1 cellular context compared by ENCODE assay signal in the genomic region with DNA sequence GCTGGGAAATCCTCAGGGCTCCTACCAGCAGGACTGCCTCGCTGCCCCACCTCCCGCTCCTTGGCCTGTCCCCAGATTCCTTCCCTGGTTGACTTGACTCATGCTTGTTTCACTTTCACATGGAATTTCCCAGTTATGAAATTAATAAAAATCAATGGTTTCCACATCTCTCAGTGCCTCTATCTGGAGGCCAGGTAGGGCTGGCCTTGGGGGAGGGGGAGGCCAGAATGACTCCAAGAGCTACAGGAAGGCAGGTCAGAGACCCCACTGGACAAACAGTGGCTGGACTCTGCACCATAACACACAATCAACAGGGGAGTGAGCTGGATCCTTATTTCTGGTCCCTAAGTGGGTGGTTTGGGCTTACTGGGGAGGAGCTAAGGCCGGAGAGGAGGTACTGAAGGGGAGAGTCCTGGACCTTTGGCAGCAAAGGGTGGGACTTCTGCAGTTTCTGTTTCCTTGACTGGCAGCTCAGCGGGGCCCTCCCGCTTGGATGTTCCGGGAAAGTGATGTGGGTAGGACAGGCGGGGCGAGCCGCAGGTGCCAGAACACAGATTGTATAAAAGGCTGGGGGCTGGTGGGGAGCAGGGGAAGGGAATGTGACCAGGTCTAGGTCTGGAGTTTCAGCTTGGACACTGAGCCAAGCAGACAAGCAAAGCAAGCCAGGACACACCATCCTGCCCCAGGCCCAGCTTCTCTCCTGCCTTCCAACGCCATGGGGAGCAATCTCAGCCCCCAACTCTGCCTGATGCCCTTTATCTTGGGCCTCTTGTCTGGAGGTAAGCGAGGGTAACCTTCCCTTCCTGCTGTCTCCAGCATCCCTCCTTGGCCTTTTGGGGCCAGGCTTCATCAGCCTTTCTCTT.
TF ChIP-seq lines count a peak whose summit lies in the region.

CFB (plus strand) TSS at position 589 of the 863 bp plus-strand sequence; CDS start at position 716, 127 bp downstream.

TF ChIP-seq in HepG2, 621 proteins besides CTCF, POLR2A, EP300 and RAD21 (continued from another document and continues in another):
- peak; percentile 72; the same call in 1 of the 2 replicates for TF ChIP-seq ZFP91 (CRISPR knock-in tag; IDR thresholded peaks at IDR 0.05; ENCODE audit: borderline replicate concordance)
- peak; percentile 89 for TF ChIP-seq PRPF4 (IDR thresholded peaks at IDR 0.05; ENCODE audit: low read depth, low read length, poor library complexity, severe bottlenecking)
- TF ChIP-seq MYC (CRISPR knock-in tag; IDR thresholded peaks at IDR 0.05; ENCODE audit: borderline replicate concordance), result peak; percentile 70; the same call in 1 of the 2 replicates
- TF ChIP-seq ZBTB21 (CRISPR knock-in tag; IDR thresholded peaks at IDR 0.05), result 0 out of 2 replicates have a peak, but pooled peaks have one; percentile 57
- TF ChIP-seq NR2F6 (IDR thresholded peaks at IDR 0.05), result peak; percentile 94
- peak; percentile 97 for TF ChIP-seq NR2F6 (CRISPR knock-in tag; IDR thresholded peaks at IDR 0.05)
- TF ChIP-seq, protein P1, sequence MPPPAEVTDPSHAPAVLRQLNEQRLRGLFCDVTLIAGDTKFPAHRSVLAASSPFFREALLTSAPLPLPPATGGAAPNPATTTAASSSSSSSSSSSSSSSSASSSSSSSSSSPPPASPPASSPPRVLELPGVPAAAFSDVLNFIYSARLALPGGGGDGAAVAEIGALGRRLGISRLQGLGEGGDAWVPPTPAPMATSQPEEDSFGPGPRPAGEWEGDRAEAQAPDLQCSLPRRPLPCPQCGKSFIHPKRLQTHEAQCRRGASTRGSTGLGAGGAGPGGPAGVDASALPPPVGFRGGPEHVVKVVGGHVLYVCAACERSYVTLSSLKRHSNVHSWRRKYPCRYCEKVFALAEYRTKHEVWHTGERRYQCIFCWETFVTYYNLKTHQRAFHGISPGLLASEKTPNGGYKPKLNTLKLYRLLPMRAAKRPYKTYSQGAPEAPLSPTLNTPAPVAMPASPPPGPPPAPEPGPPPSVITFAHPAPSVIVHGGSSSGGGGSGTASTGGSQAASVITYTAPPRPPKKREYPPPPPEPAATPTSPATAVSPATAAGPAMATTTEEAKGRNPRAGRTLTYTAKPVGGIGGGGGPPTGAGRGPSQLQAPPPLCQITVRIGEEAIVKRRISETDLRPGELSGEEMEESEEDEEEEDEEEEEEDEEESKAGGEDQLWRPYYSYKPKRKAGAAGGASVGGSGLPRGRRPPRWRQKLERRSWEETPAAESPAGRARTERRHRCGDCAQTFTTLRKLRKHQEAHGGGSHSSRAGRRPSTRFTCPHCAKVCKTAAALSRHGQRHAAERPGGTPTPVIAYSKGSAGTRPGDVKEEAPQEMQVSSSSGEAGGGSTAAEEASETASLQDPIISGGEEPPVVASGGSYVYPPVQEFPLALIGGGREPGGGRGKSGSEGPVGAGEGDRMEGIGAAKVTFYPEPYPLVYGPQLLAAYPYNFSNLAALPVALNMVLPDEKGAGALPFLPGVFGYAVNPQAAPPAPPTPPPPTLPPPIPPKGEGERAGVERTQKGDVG (CRISPR knock-in tag; IDR thresholded peaks at IDR 0.05; ENCODE audit: borderline replicate concordance), result peak; percentile 95
- TF ChIP-seq TAF1 (CRISPR knock-in tag; IDR thresholded peaks at IDR 0.05), result peak; percentile 89
- TF ChIP-seq, protein P2, sequence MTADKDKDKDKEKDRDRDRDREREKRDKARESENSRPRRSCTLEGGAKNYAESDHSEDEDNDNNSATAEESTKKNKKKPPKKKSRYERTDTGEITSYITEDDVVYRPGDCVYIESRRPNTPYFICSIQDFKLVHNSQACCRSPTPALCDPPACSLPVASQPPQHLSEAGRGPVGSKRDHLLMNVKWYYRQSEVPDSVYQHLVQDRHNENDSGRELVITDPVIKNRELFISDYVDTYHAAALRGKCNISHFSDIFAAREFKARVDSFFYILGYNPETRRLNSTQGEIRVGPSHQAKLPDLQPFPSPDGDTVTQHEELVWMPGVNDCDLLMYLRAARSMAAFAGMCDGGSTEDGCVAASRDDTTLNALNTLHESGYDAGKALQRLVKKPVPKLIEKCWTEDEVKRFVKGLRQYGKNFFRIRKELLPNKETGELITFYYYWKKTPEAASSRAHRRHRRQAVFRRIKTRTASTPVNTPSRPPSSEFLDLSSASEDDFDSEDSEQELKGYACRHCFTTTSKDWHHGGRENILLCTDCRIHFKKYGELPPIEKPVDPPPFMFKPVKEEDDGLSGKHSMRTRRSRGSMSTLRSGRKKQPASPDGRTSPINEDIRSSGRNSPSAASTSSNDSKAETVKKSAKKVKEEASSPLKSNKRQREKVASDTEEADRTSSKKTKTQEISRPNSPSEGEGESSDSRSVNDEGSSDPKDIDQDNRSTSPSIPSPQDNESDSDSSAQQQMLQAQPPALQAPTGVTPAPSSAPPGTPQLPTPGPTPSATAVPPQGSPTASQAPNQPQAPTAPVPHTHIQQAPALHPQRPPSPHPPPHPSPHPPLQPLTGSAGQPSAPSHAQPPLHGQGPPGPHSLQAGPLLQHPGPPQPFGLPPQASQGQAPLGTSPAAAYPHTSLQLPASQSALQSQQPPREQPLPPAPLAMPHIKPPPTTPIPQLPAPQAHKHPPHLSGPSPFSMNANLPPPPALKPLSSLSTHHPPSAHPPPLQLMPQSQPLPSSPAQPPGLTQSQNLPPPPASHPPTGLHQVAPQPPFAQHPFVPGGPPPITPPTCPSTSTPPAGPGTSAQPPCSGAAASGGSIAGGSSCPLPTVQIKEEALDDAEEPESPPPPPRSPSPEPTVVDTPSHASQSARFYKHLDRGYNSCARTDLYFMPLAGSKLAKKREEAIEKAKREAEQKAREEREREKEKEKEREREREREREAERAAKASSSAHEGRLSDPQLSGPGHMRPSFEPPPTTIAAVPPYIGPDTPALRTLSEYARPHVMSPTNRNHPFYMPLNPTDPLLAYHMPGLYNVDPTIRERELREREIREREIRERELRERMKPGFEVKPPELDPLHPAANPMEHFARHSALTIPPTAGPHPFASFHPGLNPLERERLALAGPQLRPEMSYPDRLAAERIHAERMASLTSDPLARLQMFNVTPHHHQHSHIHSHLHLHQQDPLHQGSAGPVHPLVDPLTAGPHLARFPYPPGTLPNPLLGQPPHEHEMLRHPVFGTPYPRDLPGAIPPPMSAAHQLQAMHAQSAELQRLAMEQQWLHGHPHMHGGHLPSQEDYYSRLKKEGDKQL (CRISPR knock-in tag; IDR thresholded peaks at IDR 0.05; ENCODE audit: low read depth), result peak; percentile 68
- TF ChIP-seq ZXDC (CRISPR knock-in tag; IDR thresholded peaks at IDR 0.05), result no peak
- peak; percentile 59 for TF ChIP-seq RBM39 (IDR thresholded peaks at IDR 0.05; ENCODE audit: low read depth, low read length, poor library complexity, severe bottlenecking)
- TF ChIP-seq SNAPC2 (CRISPR knock-in tag; IDR thresholded peaks at IDR 0.05), result peak; percentile 87; the same call in 1 of the 2 replicates
- peak; percentile 11; the same call in 1 of the 2 replicates for TF ChIP-seq ZNF24 (IDR thresholded peaks at IDR 0.05)
- TF ChIP-seq NFE2 (CRISPR knock-in tag; IDR thresholded peaks at IDR 0.05), result no peak
- TF ChIP-seq ZNF431 (CRISPR knock-in tag; IDR thresholded peaks at IDR 0.05; ENCODE audit: borderline replicate concordance, low read depth), result peak; percentile 44; the same call in 1 of the 2 replicates
- no peak for TF ChIP-seq FOXO4 (CRISPR knock-in tag; conservative IDR thresholded peaks at IDR 0.05)
- TF ChIP-seq, protein P3, sequence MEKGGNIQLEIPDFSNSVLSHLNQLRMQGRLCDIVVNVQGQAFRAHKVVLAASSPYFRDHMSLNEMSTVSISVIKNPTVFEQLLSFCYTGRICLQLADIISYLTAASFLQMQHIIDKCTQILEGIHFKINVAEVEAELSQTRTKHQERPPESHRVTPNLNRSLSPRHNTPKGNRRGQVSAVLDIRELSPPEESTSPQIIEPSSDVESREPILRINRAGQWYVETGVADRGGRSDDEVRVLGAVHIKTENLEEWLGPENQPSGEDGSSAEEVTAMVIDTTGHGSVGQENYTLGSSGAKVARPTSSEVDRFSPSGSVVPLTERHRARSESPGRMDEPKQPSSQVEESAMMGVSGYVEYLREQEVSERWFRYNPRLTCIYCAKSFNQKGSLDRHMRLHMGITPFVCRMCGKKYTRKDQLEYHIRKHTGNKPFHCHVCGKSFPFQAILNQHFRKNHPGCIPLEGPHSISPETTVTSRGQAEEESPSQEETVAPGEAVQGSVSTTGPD (CRISPR knock-in tag; IDR thresholded peaks at IDR 0.05), result peak; percentile 48; the same call in 1 of the 2 replicates
- TF ChIP-seq HNRNPLL (IDR thresholded peaks at IDR 0.05; ENCODE audit: low read depth, low read length, poor library complexity, severe bottlenecking), result no peak
- TF ChIP-seq ZNF253 (CRISPR knock-in tag; IDR thresholded peaks at IDR 0.05; ENCODE audit: borderline replicate concordance), result peak; percentile 93
- no peak; the same call in 1 of the 2 replicates for TF ChIP-seq NCOA1 (CRISPR knock-in tag; IDR thresholded peaks at IDR 0.05)
- TF ChIP-seq RBFOX2 (IDR thresholded peaks at IDR 0.05; ENCODE audit: low read depth, low read length), result peak; percentile 68
- TF ChIP-seq, protein P4, sequence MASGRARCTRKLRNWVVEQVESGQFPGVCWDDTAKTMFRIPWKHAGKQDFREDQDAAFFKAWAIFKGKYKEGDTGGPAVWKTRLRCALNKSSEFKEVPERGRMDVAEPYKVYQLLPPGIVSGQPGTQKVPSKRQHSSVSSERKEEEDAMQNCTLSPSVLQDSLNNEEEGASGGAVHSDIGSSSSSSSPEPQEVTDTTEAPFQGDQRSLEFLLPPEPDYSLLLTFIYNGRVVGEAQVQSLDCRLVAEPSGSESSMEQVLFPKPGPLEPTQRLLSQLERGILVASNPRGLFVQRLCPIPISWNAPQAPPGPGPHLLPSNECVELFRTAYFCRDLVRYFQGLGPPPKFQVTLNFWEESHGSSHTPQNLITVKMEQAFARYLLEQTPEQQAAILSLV (CRISPR knock-in tag; IDR thresholded peaks at IDR 0.05; ENCODE audit: borderline replicate concordance), result peak; percentile 88; the same call in 1 of the 2 replicates
- TF ChIP-seq SMAD9 (CRISPR knock-in tag; IDR thresholded peaks at IDR 0.05), result peak; percentile 79; the same call in 1 of the 2 replicates
- 0 out of 2 replicates have a peak, but pooled peaks have one; percentile 33 for TF ChIP-seq ZNF558 (CRISPR knock-in tag; IDR thresholded peaks at IDR 0.05; ENCODE audit: borderline replicate concordance)
- peak; percentile 63; the same call in 1 of the 2 replicates for TF ChIP-seq ZBTB3 (CRISPR knock-in tag; IDR thresholded peaks at IDR 0.05; ENCODE audit: borderline replicate concordance, low read depth)
- TF ChIP-seq ZNF562 (CRISPR knock-in tag; IDR thresholded peaks at IDR 0.05; ENCODE audit: borderline replicate concordance), result no peak
- peak; percentile 53; the same call in 1 of the 2 replicates for TF ChIP-seq ZNF564 (CRISPR knock-in tag; IDR thresholded peaks at IDR 0.05)
- 0 out of 2 replicates have a peak, but pooled peaks have one; percentile 69 for TF ChIP-seq ZSCAN22 (CRISPR knock-in tag; IDR thresholded peaks at IDR 0.05)
- TF ChIP-seq THAP7 (CRISPR knock-in tag; IDR thresholded peaks at IDR 0.05), result no peak
- no peak for TF ChIP-seq AGO1 (IDR thresholded peaks at IDR 0.05; ENCODE audit: low read depth, low read length, poor library complexity, severe bottlenecking)
- TF ChIP-seq PREB (CRISPR knock-in tag; IDR thresholded peaks at IDR 0.05), result no peak
- TF ChIP-seq ZNF383 (CRISPR knock-in tag; IDR thresholded peaks at IDR 0.05; ENCODE audit: borderline replicate concordance), result 0 out of 2 replicates have a peak, but pooled peaks have one; percentile 63
- TF ChIP-seq STAT5B (CRISPR knock-in tag; IDR thresholded peaks at IDR 0.05), result no peak
